Comparison of ENCODE assay signal across 1 cellular context in the genomic region with DNA sequence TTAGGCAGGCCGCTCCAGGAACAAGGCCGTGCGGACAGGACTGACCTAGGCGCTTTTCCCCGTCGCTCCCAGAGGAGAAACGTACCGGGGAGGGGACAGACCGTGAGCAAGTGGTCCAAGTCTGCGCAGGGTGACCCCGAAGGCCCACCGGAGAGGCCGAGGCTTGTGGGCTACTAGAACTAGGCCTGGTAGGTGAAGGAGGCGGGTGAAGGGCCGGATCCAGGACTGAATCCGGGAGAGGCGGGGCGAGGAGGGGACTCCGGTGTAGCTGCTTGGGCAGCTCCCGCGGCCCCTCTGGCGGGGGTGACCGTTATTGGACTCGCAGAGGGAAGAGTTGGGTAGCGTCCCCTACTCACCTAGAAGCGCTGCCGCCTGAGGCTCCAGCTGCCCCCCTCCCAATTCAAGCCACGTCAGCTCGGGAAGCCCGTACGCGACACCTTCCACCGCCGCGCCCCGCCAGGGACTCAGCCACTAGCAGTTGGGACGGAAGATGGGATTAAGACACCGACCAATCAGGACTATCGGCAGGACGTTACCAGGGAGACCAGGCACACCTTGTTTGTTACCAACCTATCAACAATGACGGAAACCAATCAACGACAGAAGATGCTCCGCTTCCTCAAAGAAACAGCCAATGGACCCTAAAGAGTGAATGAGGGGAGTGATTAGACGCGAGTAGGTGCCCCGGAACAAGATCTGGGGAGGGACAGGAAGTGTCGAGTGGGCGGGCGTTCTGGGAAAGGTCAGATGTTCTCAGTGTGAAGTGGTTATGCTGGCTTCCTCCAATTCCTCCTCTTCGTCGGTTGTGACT.
TF ChIP-seq lines count a peak whose summit lies in the region.

TSS of gene GOLGB1 (minus strand) at position 466 of the 811 bp plus-strand sequence. CDS start 18,770 bp downstream, outside the sequence.

TF ChIP-seq in HepG2, 621 proteins besides CTCF, POLR2A, EP300 and RAD21 (continued from another document and continues in another):
- TF ChIP-seq ONECUT2 (CRISPR knock-in tag; IDR thresholded peaks at IDR 0.05) (no peak; the same call in 1 of the 2 replicates), SNAPC4 (CRISPR knock-in tag; IDR thresholded peaks at IDR 0.05) (no peak), RFX3 (CRISPR knock-in tag; IDR thresholded peaks at IDR 0.05) (peak; percentile 88), ZNF296 (CRISPR knock-in tag; conservative IDR thresholded peaks at IDR 0.05) (no peak), SNAI1 (CRISPR knock-in tag; IDR thresholded peaks at IDR 0.05; ENCODE audit: borderline replicate concordance) (no peak), SP5 (CRISPR knock-in tag; IDR thresholded peaks at IDR 0.05; ENCODE audit: borderline replicate concordance, low read depth) (peak; percentile 4; the same call in 1 of the 2 replicates), CC2D1A (CRISPR knock-in tag; IDR thresholded peaks at IDR 0.05) (no peak), ZNF124 (CRISPR knock-in tag; IDR thresholded peaks at IDR 0.05) (no peak; the same call in 1 of the 2 replicates), CREB3 (CRISPR knock-in tag; IDR thresholded peaks at IDR 0.05) (0 out of 2 replicates have a peak, but pooled peaks have one; percentile 36), ATF7 (IDR thresholded peaks at IDR 0.05) (no peak), ATF7 (CRISPR knock-in tag; IDR thresholded peaks at IDR 0.05) (no peak), PRMT3 (CRISPR knock-in tag; IDR thresholded peaks at IDR 0.05; ENCODE audit: borderline replicate concordance, low read depth) (no peak), FOXP1 (IDR thresholded peaks at IDR 0.05) (peak; percentile 17; the same call in 1 of the 2 replicates), FOXP1 (CRISPR knock-in tag; IDR thresholded peaks at IDR 0.05) (peak; percentile 55; the same call in 1 of the 2 replicates), PBX2 (CRISPR knock-in tag; IDR thresholded peaks at IDR 0.05) (peak; percentile 48; the same call in 1 of the 2 replicates), TAF1 (CRISPR knock-in tag; IDR thresholded peaks at IDR 0.05) (peak; percentile 70), U2AF1 (optimal IDR thresholded peaks at IDR 0.05; ENCODE audit: low read depth, low read length) (no peak), HMG20B (CRISPR knock-in tag; conservative IDR thresholded peaks at IDR 0.05) (0 out of 2 replicates have a peak, but pooled peaks have one; percentile 13), KDM5B (CRISPR knock-in tag; IDR thresholded peaks at IDR 0.05; ENCODE audit: borderline replicate concordance) (peak; percentile 77; the same call in 1 of the 2 replicates), SMAD1 (CRISPR knock-in tag; IDR thresholded peaks at IDR 0.05; ENCODE audit: borderline replicate concordance, low read depth) (0 out of 2 replicates have a peak, but pooled peaks have one; percentile 10), ZFX (CRISPR knock-in tag; IDR thresholded peaks at IDR 0.05; ENCODE audit: low read depth) (peak; percentile 99), ZNF570 (CRISPR knock-in tag; IDR thresholded peaks at IDR 0.05; ENCODE audit: borderline replicate concordance) (no peak; the same call in 1 of the 2 replicates), ATM (IDR thresholded peaks at IDR 0.05; ENCODE audit: borderline replicate concordance) (no peak), ZNF343 (CRISPR knock-in tag; IDR thresholded peaks at IDR 0.05) (peak; percentile 47; the same call in 1 of the 2 replicates), ZNF513 (CRISPR knock-in tag; conservative IDR thresholded peaks at IDR 0.05) (no peak), ZSCAN31 (CRISPR knock-in tag; IDR thresholded peaks at IDR 0.05; ENCODE audit: low read depth) (no peak), RXRA (CRISPR knock-in tag; IDR thresholded peaks at IDR 0.05) (peak; percentile 48), AGO1 (IDR thresholded peaks at IDR 0.05; ENCODE audit: low read depth, low read length, poor library complexity, severe bottlenecking) (peak; percentile 49), ZNF713 (CRISPR knock-in tag; IDR thresholded peaks at IDR 0.05) (no peak), ZNF7 (CRISPR knock-in tag; IDR thresholded peaks at IDR 0.05) (no peak), EZH2 (conservative IDR thresholded peaks at IDR 0.05; ENCODE audit: low read depth, low read length) (no peak), ZNF747 (CRISPR knock-in tag; IDR thresholded peaks at IDR 0.05; ENCODE audit: borderline replicate concordance) (no peak), SAFB2 (CRISPR knock-in tag; IDR thresholded peaks at IDR 0.05; ENCODE audit: borderline replicate concordance, low read depth) (no peak; the same call in 1 of the 2 replicates), ZBTB44 (CRISPR knock-in tag; IDR thresholded peaks at IDR 0.05) (no peak), ZFP90 (CRISPR knock-in tag; IDR thresholded peaks at IDR 0.05; ENCODE audit: borderline replicate concordance) (peak; percentile 88)
- TF ChIP-seq, protein P1, sequence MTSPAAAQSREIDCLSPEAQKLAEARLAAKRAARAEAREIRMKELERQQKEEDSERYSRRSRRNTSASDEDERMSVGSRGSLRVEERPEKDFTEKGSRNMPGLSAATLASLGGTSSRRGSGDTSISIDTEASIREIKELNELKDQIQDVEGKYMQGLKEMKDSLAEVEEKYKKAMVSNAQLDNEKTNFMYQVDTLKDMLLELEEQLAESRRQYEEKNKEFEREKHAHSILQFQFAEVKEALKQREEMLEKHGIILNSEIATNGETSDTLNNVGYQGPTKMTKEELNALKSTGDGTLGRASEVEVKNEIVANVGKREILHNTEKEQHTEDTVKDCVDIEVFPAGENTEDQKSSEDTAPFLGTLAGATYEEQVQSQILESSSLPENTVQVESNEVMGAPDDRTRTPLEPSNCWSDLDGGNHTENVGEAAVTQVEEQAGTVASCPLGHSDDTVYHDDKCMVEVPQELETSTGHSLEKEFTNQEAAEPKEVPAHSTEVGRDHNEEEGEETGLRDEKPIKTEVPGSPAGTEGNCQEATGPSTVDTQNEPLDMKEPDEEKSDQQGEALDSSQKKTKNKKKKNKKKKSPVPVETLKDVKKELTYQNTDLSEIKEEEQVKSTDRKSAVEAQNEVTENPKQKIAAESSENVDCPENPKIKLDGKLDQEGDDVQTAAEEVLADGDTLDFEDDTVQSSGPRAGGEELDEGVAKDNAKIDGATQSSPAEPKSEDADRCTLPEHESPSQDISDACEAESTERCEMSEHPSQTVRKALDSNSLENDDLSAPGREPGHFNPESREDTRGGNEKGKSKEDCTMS (CRISPR knock-in tag; conservative IDR thresholded peaks at IDR 0.05): no peak
- TF ChIP-seq, protein P2, sequence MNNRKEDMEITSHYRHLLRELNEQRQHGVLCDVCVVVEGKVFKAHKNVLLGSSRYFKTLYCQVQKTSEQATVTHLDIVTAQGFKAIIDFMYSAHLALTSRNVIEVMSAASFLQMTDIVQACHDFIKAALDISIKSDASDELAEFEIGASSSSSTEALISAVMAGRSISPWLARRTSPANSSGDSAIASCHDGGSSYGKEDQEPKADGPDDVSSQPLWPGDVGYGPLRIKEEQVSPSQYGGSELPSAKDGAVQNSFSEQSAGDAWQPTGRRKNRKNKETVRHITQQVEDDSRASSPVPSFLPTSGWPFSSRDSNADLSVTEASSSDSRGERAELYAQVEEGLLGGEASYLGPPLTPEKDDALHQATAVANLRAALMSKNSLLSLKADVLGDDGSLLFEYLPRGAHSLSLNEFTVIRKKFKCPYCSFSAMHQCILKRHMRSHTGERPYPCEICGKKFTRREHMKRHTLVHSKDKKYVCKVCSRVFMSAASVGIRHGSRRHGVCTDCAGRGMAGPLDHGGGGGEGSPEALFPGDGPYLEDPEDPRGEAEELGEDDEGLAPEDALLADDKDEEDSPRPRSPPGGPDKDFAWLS (CRISPR knock-in tag; IDR thresholded peaks at IDR 0.05; ENCODE audit: borderline replicate concordance): no peak
- TF ChIP-seq, protein P3, sequence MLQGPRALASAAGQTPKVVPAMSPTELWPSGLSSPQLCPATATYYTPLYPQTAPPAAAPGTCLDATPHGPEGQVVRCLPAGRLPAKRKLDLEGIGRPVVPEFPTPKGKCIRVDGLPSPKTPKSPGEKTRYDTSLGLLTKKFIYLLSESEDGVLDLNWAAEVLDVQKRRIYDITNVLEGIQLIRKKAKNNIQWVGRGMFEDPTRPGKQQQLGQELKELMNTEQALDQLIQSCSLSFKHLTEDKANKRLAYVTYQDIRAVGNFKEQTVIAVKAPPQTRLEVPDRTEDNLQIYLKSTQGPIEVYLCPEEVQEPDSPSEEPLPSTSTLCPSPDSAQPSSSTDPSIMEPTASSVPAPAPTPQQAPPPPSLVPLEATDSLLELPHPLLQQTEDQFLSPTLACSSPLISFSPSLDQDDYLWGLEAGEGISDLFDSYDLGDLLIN (CRISPR knock-in tag; IDR thresholded peaks at IDR 0.05; ENCODE audit: borderline replicate concordance): peak; percentile 70; the same call in 1 of the 2 replicates
- TF ChIP-seq, protein P4, sequence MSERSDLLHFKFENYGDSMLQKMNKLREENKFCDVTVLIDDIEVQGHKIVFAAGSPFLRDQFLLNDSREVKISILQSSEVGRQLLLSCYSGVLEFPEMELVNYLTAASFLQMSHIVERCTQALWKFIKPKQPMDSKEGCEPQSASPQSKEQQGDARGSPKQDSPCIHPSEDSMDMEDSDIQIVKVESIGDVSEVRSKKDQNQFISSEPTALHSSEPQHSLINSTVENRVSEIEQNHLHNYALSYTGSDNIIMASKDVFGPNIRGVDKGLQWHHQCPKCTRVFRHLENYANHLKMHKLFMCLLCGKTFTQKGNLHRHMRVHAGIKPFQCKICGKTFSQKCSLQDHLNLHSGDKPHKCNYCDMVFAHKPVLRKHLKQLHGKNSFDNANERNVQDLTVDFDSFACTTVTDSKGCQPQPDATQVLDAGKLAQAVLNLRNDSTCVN (CRISPR knock-in tag; IDR thresholded peaks at IDR 0.05; ENCODE audit: borderline replicate concordance): no peak
